In genomic region chr15:66302489-66302888, GRCh38 we compare ENCODE assay signal across 25 cellular contexts. TPM values are rescaled to one million over a fixed set of nuclear protein-coding genes. Genes with fewer than 3 reads are reported as not detected.
"Had no signal": no experiment of that assay in that cellular context is flagged by ENCODE, and none has a peak within 500 bp of the region (broad histone marks: within the 10 kb centered on the region; RNA-seq: fewer than 3 reads in every experiment).

No MANE protein-coding gene starts in this region.

- H3K27me3 ChIP-seq: SJSA1 had no signal

- H3K9me3 ChIP-seq: SJSA1 had no signal

- DNase-seq: activated CD4-positive, CD25-positive, alpha-beta regulatory T cell; activated effector memory CD4-positive, alpha-beta T cell treated with Interleukin-2 at 50 U/mL for 16 hours; activated naive CD4-positive, alpha-beta T cell; activated T-cell treated with anti-CD3 and anti-CD28 coated beads, Interleukin-2, amount 50 U/mL, for 72 hours; amygdala; IMR-90; KG1; NCI-H1048; NCI-H1930; NCI-H2107; NCI-H510A treated with DMSO at 0.1 percent for 48 hours; NCI-H69; NK-92 treated with Interleukin-12 subunit alpha and Interleukin-12 subunit beta, amount 100 ng/mL, for 24 hours; OCI-M1; Right ventricle myocardium superior; T-helper 2 cell; T1000 had no signal

- H3K27ac Mint-ChIP-seq: activated naive CD4-positive, alpha-beta T cell treated with anti-CD3 and anti-CD28 coated beads, Interleukin-2, amount 50 U/mL, for 24 hours; activated T-cell treated with anti-CD3 and anti-CD28 coated beads, Interleukin-2, amount 50 U/mL, for 72 hours; brain had no signal

- H3K27me3 Mint-ChIP-seq: activated naive CD4-positive, alpha-beta T cell treated with anti-CD3 and anti-CD28 coated beads, Interleukin-2, amount 50 U/mL, for 24 hours had no signal

- FAIRE-seq: astrocyte, TTC549 had no signal

- H3K9me3 Mint-ChIP-seq: activated naive CD4-positive, alpha-beta T cell treated with anti-CD3 and anti-CD28 coated beads, Interleukin-2, amount 50 U/mL, for 24 hours; activated T-cell treated with anti-CD3 and anti-CD28 coated beads, Interleukin-2, amount 50 U/mL, for 72 hours; brain had no signal

- H3K4me3 Mint-ChIP-seq: activated naive CD4-positive, alpha-beta T cell treated with anti-CD3 and anti-CD28 coated beads, Interleukin-2, amount 50 U/mL, for 24 hours; activated T-cell treated with anti-CD3 and anti-CD28 coated beads, Interleukin-2, amount 50 U/mL, for 72 hours; brain had no signal

- ATAC-seq: activated T-cell treated with anti-CD3 and anti-CD28 coated beads, Interleukin-2, amount 50 U/mL, for 72 hours; Panc1 had no signal

- H3K27ac ChIP-seq: RWPE1, SJSA1 had no signal

- H3K4me3 ChIP-seq: SJSA1 had no signal

RNA-seq across cellular contexts. Expression of gene MEGF11, which starts 48.9 kb away (rescaled TPM):
- total RNA-seq: activated T-cell treated with anti-CD3 and anti-CD28 coated beads, Interleukin-2, amount 50 U/mL, for 72 hours; IMR-90; LHCN-M2; Right ventricle myocardium superior had no signal
- polyA plus RNA-seq: IMR-90 had no signal
